ENCODE assay signal across 1 cellular context in the genomic region with DNA sequence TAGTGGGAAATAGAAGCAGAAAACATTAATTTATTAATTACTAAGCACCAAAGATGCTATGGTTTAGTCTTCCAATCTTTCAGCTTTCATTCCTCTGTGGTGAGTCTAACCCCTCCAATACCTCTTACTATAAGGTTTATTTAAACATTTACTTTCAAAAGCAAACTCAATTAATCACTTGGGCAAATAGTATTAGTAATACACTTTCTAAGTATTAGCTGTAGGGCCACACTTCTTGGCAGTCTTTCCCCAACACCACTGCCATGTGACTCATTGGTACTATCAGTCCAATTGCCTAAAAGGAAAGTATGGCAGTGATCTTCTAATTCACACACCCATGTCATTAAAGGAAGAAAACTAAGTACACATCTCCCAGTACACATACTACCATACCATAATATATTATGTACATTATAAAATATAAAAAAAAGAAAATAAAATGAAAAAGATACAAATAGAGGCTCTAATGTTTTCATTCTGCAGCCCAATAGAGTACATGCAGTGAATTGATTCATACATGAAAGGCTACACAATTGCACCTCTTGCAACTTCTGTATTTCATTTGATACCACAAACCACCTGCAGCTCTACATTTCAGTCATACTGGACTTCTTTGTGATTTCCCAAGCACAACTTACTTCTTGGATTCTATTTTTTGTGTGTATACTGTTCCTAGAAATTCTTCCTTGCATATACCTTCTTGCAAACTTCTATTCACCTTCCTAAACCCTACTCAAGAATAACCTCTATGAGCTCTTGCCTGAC.
TF ChIP-seq lines count a peak whose summit lies in the region.

No MANE protein-coding gene starts in this region.

TF ChIP-seq in GM12878, 131 proteins besides CTCF, POLR2A, EP300 and RAD21 (continued from another document and continues in another):
- TF ChIP-seq, protein P1, sequence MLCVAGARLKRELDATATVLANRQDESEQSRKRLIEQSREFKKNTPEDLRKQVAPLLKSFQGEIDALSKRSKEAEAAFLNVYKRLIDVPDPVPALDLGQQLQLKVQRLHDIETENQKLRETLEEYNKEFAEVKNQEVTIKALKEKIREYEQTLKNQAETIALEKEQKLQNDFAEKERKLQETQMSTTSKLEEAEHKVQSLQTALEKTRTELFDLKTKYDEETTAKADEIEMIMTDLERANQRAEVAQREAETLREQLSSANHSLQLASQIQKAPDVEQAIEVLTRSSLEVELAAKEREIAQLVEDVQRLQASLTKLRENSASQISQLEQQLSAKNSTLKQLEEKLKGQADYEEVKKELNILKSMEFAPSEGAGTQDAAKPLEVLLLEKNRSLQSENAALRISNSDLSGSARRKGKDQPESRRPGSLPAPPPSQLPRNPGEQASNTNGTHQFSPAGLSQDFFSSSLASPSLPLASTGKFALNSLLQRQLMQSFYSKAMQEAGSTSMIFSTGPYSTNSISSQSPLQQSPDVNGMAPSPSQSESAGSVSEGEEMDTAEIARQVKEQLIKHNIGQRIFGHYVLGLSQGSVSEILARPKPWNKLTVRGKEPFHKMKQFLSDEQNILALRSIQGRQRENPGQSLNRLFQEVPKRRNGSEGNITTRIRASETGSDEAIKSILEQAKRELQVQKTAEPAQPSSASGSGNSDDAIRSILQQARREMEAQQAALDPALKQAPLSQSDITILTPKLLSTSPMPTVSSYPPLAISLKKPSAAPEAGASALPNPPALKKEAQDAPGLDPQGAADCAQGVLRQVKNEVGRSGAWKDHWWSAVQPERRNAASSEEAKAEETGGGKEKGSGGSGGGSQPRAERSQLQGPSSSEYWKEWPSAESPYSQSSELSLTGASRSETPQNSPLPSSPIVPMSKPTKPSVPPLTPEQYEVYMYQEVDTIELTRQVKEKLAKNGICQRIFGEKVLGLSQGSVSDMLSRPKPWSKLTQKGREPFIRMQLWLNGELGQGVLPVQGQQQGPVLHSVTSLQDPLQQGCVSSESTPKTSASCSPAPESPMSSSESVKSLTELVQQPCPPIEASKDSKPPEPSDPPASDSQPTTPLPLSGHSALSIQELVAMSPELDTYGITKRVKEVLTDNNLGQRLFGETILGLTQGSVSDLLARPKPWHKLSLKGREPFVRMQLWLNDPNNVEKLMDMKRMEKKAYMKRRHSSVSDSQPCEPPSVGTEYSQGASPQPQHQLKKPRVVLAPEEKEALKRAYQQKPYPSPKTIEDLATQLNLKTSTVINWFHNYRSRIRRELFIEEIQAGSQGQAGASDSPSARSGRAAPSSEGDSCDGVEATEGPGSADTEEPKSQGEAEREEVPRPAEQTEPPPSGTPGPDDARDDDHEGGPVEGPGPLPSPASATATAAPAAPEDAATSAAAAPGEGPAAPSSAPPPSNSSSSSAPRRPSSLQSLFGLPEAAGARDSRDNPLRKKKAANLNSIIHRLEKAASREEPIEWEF (IDR thresholded peaks at IDR 0.05; ENCODE audit: insufficient replicate concordance, low read depth, low read length), result no peak
- TF ChIP-seq NRF1 (conservative IDR thresholded peaks at IDR 0.05; ENCODE audit: low read depth, low read length), result no peak
- TF ChIP-seq, protein P2, sequence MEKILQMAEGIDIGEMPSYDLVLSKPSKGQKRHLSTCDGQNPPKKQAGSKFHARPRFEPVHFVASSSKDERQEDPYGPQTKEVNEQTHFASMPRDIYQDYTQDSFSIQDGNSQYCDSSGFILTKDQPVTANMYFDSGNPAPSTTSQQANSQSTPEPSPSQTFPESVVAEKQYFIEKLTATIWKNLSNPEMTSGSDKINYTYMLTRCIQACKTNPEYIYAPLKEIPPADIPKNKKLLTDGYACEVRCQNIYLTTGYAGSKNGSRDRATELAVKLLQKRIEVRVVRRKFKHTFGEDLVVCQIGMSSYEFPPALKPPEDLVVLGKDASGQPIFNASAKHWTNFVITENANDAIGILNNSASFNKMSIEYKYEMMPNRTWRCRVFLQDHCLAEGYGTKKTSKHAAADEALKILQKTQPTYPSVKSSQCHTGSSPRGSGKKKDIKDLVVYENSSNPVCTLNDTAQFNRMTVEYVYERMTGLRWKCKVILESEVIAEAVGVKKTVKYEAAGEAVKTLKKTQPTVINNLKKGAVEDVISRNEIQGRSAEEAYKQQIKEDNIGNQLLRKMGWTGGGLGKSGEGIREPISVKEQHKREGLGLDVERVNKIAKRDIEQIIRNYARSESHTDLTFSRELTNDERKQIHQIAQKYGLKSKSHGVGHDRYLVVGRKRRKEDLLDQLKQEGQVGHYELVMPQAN (conservative IDR thresholded peaks at IDR 0.05), result no peak
- no peak for TF ChIP-seq NR2F1 (conservative IDR thresholded peaks at IDR 0.05)
- no peak for TF ChIP-seq TARDBP (IDR thresholded peaks at IDR 0.05; ENCODE audit: borderline replicate concordance)
- TF ChIP-seq RUNX3 (IDR thresholded peaks at IDR 0.05; ENCODE audit: low read length), result peak; percentile 93
- no peak for TF ChIP-seq RAD51 (IDR thresholded peaks at IDR 0.05)
- no peak for TF ChIP-seq KDM1A (IDR thresholded peaks at IDR 0.05; ENCODE audit: borderline replicate concordance)
- no peak for TF ChIP-seq HDAC2 (IDR thresholded peaks at IDR 0.05)
- peak; percentile 39; the same call in 1 of the 2 replicates for TF ChIP-seq FOXM1 (IDR thresholded peaks at IDR 0.05; ENCODE audit: low read depth, low read length)
- TF ChIP-seq DPF2 (IDR thresholded peaks at IDR 0.05), result peak; percentile 53; the same call in 1 of the 2 replicates
- TF ChIP-seq, protein P3, sequence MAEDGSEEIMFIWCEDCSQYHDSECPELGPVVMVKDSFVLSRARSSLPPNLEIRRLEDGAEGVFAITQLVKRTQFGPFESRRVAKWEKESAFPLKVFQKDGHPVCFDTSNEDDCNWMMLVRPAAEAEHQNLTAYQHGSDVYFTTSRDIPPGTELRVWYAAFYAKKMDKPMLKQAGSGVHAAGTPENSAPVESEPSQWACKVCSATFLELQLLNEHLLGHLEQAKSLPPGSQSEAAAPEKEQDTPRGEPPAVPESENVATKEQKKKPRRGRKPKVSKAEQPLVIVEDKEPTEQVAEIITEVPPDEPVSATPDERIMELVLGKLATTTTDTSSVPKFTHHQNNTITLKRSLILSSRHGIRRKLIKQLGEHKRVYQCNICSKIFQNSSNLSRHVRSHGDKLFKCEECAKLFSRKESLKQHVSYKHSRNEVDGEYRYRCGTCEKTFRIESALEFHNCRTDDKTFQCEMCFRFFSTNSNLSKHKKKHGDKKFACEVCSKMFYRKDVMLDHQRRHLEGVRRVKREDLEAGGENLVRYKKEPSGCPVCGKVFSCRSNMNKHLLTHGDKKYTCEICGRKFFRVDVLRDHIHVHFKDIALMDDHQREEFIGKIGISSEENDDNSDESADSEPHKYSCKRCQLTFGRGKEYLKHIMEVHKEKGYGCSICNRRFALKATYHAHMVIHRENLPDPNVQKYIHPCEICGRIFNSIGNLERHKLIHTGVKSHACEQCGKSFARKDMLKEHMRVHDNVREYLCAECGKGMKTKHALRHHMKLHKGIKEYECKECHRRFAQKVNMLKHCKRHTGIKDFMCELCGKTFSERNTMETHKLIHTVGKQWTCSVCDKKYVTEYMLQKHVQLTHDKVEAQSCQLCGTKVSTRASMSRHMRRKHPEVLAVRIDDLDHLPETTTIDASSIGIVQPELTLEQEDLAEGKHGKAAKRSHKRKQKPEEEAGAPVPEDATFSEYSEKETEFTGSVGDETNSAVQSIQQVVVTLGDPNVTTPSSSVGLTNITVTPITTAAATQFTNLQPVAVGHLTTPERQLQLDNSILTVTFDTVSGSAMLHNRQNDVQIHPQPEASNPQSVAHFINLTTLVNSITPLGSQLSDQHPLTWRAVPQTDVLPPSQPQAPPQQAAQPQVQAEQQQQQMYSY (CRISPR knock-in tag; IDR thresholded peaks at IDR 0.05), result no peak
- peak; percentile 44; the same call in 1 of the 2 replicates for TF ChIP-seq IRF4 (IDR thresholded peaks at IDR 0.05; ENCODE audit: low read depth, low read length)
- TF ChIP-seq SIN3A (IDR thresholded peaks at IDR 0.05; ENCODE audit: low read depth, low read length), result no peak
- peak; percentile 59; the same call in 1 of the 2 replicates for TF ChIP-seq BCL11A (IDR thresholded peaks at IDR 0.05; ENCODE audit: low read depth, low read length)
- no peak for TF ChIP-seq PML (IDR thresholded peaks at IDR 0.05; ENCODE audit: low read length)
- TF ChIP-seq RELA (IDR thresholded peaks at IDR 0.05; ENCODE audit: borderline replicate concordance, partially characterized antibody), result no peak
- TF ChIP-seq WRNIP1 (IDR thresholded peaks at IDR 0.05; ENCODE audit: borderline replicate concordance, low read depth, low read length), result no peak
- TF ChIP-seq, protein P4, sequence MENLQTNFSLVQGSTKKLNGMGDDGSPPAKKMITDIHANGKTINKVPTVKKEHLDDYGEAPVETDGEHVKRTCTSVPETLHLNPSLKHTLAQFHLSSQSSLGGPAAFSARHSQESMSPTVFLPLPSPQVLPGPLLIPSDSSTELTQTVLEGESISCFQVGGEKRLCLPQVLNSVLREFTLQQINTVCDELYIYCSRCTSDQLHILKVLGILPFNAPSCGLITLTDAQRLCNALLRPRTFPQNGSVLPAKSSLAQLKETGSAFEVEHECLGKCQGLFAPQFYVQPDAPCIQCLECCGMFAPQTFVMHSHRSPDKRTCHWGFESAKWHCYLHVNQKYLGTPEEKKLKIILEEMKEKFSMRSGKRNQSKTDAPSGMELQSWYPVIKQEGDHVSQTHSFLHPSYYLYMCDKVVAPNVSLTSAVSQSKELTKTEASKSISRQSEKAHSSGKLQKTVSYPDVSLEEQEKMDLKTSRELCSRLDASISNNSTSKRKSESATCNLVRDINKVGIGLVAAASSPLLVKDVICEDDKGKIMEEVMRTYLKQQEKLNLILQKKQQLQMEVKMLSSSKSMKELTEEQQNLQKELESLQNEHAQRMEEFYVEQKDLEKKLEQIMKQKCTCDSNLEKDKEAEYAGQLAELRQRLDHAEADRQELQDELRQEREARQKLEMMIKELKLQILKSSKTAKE (IDR thresholded peaks at IDR 0.05; ENCODE audit: low read depth, poor library complexity, severe bottlenecking), result no peak
- TF ChIP-seq, protein P5, sequence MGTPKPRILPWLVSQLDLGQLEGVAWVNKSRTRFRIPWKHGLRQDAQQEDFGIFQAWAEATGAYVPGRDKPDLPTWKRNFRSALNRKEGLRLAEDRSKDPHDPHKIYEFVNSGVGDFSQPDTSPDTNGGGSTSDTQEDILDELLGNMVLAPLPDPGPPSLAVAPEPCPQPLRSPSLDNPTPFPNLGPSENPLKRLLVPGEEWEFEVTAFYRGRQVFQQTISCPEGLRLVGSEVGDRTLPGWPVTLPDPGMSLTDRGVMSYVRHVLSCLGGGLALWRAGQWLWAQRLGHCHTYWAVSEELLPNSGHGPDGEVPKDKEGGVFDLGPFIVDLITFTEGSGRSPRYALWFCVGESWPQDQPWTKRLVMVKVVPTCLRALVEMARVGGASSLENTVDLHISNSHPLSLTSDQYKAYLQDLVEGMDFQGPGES (IDR thresholded peaks at IDR 0.05), result no peak
- TF ChIP-seq, protein P6, sequence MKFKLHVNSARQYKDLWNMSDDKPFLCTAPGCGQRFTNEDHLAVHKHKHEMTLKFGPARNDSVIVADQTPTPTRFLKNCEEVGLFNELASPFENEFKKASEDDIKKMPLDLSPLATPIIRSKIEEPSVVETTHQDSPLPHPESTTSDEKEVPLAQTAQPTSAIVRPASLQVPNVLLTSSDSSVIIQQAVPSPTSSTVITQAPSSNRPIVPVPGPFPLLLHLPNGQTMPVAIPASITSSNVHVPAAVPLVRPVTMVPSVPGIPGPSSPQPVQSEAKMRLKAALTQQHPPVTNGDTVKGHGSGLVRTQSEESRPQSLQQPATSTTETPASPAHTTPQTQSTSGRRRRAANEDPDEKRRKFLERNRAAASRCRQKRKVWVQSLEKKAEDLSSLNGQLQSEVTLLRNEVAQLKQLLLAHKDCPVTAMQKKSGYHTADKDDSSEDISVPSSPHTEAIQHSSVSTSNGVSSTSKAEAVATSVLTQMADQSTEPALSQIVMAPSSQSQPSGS (IDR thresholded peaks at IDR 0.05; ENCODE audit: low read length), result peak; percentile 43; the same call in 1 of the 2 replicates
- no peak for TF ChIP-seq MYB (IDR thresholded peaks at IDR 0.05; ENCODE audit: borderline replicate concordance, low read depth, low read length)
- no peak for TF ChIP-seq SMC3 (IDR thresholded peaks at IDR 0.05; ENCODE audit: borderline replicate concordance, low read length)
- no peak for TF ChIP-seq NR2C2 (IDR thresholded peaks at IDR 0.05; ENCODE audit: borderline replicate concordance, control insufficient read depth, insufficient read length, low read depth)
- TF ChIP-seq CREM (IDR thresholded peaks at IDR 0.05; ENCODE audit: low read depth), result 0 out of 2 replicates have a peak, but pooled peaks have one; percentile 21
- TF ChIP-seq BACH1 (IDR thresholded peaks at IDR 0.05; ENCODE audit: borderline replicate concordance), result no peak
- TF ChIP-seq KLF5 (IDR thresholded peaks at IDR 0.05; ENCODE audit: partially characterized antibody), result no peak
- TF ChIP-seq ZNF24 (IDR thresholded peaks at IDR 0.05), result no peak
- no peak for TF ChIP-seq TCF7 (IDR thresholded peaks at IDR 0.05; ENCODE audit: borderline replicate concordance)
- no peak for TF ChIP-seq EZH2 (IDR thresholded peaks at IDR 0.05; ENCODE audit: borderline replicate concordance, control insufficient read depth, low read depth, low read length)
- TF ChIP-seq MEF2A (IDR thresholded peaks at IDR 0.05; ENCODE audit: insufficient read depth, low read depth, low read length), result no peak
- TF ChIP-seq SPI1 (IDR thresholded peaks at IDR 0.05; ENCODE audit: borderline replicate concordance, insufficient read depth, low read depth, low read length), result no peak
- TF ChIP-seq, protein P7, sequence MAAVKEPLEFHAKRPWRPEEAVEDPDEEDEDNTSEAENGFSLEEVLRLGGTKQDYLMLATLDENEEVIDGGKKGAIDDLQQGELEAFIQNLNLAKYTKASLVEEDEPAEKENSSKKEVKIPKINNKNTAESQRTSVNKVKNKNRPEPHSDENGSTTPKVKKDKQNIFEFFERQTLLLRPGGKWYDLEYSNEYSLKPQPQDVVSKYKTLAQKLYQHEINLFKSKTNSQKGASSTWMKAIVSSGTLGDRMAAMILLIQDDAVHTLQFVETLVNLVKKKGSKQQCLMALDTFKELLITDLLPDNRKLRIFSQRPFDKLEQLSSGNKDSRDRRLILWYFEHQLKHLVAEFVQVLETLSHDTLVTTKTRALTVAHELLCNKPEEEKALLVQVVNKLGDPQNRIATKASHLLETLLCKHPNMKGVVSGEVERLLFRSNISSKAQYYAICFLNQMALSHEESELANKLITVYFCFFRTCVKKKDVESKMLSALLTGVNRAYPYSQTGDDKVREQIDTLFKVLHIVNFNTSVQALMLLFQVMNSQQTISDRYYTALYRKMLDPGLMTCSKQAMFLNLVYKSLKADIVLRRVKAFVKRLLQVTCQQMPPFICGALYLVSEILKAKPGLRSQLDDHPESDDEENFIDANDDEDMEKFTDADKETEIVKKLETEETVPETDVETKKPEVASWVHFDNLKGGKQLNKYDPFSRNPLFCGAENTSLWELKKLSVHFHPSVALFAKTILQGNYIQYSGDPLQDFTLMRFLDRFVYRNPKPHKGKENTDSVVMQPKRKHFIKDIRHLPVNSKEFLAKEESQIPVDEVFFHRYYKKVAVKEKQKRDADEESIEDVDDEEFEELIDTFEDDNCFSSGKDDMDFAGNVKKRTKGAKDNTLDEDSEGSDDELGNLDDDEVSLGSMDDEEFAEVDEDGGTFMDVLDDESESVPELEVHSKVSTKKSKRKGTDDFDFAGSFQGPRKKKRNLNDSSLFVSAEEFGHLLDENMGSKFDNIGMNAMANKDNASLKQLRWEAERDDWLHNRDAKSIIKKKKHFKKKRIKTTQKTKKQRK (IDR thresholded peaks at IDR 0.05; ENCODE audit: low read depth, low read length), result no peak
- no peak for TF ChIP-seq NFXL1 (IDR thresholded peaks at IDR 0.05; ENCODE audit: borderline replicate concordance)
- TF ChIP-seq HCFC1 (IDR thresholded peaks at IDR 0.05; ENCODE audit: low read length), result no peak
- no peak for TF ChIP-seq CHD2 (IDR thresholded peaks at IDR 0.05; ENCODE audit: borderline replicate concordance, low read depth, low read length)
- no peak for TF ChIP-seq RFX5 (IDR thresholded peaks at IDR 0.05; ENCODE audit: low read depth, low read length)
